In genomic region chr13:64311112-64311511, GRCh38 we compare ENCODE assay signal across 6 cellular contexts.
"Had no signal": no experiment of that assay in that cellular context is flagged by ENCODE, and none has a peak within 500 bp of the region (broad histone marks: within the 10 kb centered on the region; RNA-seq: fewer than 3 reads in every experiment).

No MANE protein-coding gene starts in this region.

- ATAC-seq: HepG2, K562 had no signal

- H3K27ac ChIP-seq: HL-60 had no signal

- H3K4me3 ChIP-seq: K562 had no signal

- DNase-seq: IMR-90, KBM-7, KG1 had no signal
